ENCODE assay signal across 10 cellular contexts in the genomic region with DNA sequence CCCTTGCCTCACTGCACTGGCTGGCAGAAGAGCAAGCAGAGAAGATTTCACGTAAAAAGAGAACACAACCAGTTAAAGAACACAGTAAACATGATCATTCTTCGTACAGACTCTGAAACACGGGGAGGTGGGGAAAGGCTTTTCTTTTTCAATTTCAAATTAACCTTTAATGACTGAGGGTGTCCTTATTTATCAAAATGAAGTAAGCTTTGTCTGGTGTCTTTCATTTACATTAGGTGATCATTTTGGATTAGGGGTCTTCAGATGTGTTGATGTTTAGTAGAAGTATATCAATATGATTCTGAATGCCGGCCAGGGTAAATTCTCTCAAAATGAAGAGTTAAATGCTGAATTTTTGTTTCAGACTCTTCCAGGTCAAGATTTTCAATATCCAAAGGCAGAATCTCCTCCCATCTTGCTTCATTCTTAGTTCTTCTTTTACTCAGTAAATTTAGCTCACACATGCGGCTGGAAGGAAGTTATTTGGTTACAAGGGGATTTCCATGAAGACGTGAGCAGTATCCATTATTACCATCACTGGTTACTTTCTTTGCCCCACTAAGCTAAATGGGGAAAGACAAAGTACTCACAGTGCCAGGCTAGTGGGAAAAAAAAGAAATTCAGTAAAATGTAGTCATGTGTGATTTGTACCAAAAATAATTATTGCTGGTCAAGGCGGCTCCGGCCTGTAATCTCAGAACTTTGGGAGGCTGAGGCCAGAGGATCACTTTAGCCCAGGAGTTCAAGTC.
DNase-seq lines count a peak whose midpoint lies in the region; ATAC-seq and TF ChIP-seq lines count a peak whose summit lies in the region.
"Had no signal": no experiment of that assay in that cellular context is flagged by ENCODE, and none has a peak within 500 bp of the region (broad histone marks: within the 10 kb centered on the region; RNA-seq: fewer than 3 reads in every experiment).

No MANE protein-coding gene starts in this region.

- no peak for TF ChIP-seq POLR2A in testis (IDR thresholded peaks at IDR 0.05)

- peak; percentile 86 for ATAC-seq in GM18502 (IDR thresholded peaks at IDR 0.05; ENCODE audit: poor library complexity, unreplicated experiment)
- peak; percentile 80 for ATAC-seq in GM21528 (IDR thresholded peaks at IDR 0.05; ENCODE audit: low FRiP score, unreplicated experiment)
- peak; percentile 95 for ATAC-seq in HG03457 (IDR thresholded peaks at IDR 0.05; ENCODE audit: unreplicated experiment)

- H3K27ac ChIP-seq in testis: no peak overlapping the region

- peaks cover 11% of the 10 kb centered on the region for H3K4me1 ChIP-seq in testis

- TF ChIP-seq CTCF in testis (IDR thresholded peaks at IDR 0.05): no peak

- peak; percentile 15 for DNase-seq in iris pigment epithelial cell (ENCODE audit: low read depth)
- no peak for DNase-seq in testis
- DNase-seq in C1 segment of cervical spinal cord (lab: John Stamatoyannopoulos, UW): no peak
- no peak for DNase-seq in foreskin melanocyte
- no peak for DNase-seq in stimulated activated naive CD4-positive, alpha-beta T cell (lab: John Stamatoyannopoulos, UW)
- DNase-seq: activated CD4-positive, CD25-positive, alpha-beta regulatory T cell treated with anti-CD3 and anti-CD28 coated beads, Interleukin-2, amount 50 U/mL, for 72 hours; DMS79 had no signal

- H3K36me3 ChIP-seq in testis (ENCODE audit: low read depth, missing control alignments): no peaks in the 10 kb centered on the region

- WGBS in testis, 2 donors: 75 to 80% methylated on average over 8 of the region's 8 CpGs

- H3K4me3 ChIP-seq in testis: no peak overlapping the region

- intact Hi-C loops in testis (cut with DNase I; ENCODE audit: low total_unique reads): no loop called here

- no peaks in the 10 kb centered on the region for H3K9me3 ChIP-seq in testis

- H3K27me3 ChIP-seq in testis: no peaks in the 10 kb centered on the region
